In genomic region chr11:32497951-32498350, GRCh38 we compare ENCODE assay signal across 21 cellular contexts.
"Had no signal": no experiment of that assay in that cellular context is flagged by ENCODE, and none has a peak within 500 bp of the region (broad histone marks: within the 10 kb centered on the region; RNA-seq: fewer than 3 reads in every experiment).

No MANE protein-coding gene starts in this region.

- H3K27ac ChIP-seq: coronary artery, neural progenitor cell, psoas muscle, right lobe of liver, tibial artery, upper lobe of left lung had no signal

- H3K27me3 ChIP-seq: neural progenitor cell, right lobe of liver, tibial artery, upper lobe of left lung, uterus had no signal

- H3K4me1 ChIP-seq: neural progenitor cell, psoas muscle, right lobe of liver, tibial artery, upper lobe of left lung, uterus had no signal

- H3K9me3 ChIP-seq: psoas muscle, right lobe of liver, tibial artery, upper lobe of left lung, uterus had no signal

- H3K4me3 ChIP-seq: coronary artery, neural progenitor cell, psoas muscle, right lobe of liver, tibial artery, upper lobe of left lung, uterus had no signal

- ATAC-seq: left colon; natural killer cell; psoas muscle; right lobe of liver; stimulated activated effector memory CD8-positive, alpha-beta T cell treated with anti-CD3 and anti-CD28 coated beads, Interleukin-12 subunit alpha, Interleukin-12 subunit beta, amount 100 ng/mL, for 72 hours; stimulated activated naive CD8-positive, alpha-beta T cell treated with anti-CD3 and anti-CD28 coated beads, Interleukin-15, Interleukin-2, amounts not matched to agents 100 U/mL and 50 U/mL, for 24 hours had no signal

- H3K36me3 ChIP-seq: neural progenitor cell, right lobe of liver, tibial artery, upper lobe of left lung, uterus had no signal

- DNase-seq: effector CD4-positive, alpha-beta T cell; endodermal cell; erythroblast; foreskin melanocyte; head of caudate nucleus; hippocampal formation; left colon; natural killer cell; nucleus accumbens; psoas muscle; retina; right lobe of liver; stimulated activated CD4-positive, alpha-beta T cell treated with anti-CD3 and anti-CD28 coated beads, Interleukin-4, amount 100 ng/mL, for 1 hour; stimulated activated CD8-positive, alpha-beta memory T cell treated with anti-CD3 and anti-CD28 coated beads, Interleukin-4, amount 100 ng/mL, for 48 hours; stimulated activated naive CD8-positive, alpha-beta T cell treated with anti-CD3 and anti-CD28 coated beads, Interleukin-15, Interleukin-2, amounts not matched to agents 100 U/mL and 50 U/mL, for 24 hours; tibial artery; upper lobe of left lung had no signal
